In the genomic region with DNA sequence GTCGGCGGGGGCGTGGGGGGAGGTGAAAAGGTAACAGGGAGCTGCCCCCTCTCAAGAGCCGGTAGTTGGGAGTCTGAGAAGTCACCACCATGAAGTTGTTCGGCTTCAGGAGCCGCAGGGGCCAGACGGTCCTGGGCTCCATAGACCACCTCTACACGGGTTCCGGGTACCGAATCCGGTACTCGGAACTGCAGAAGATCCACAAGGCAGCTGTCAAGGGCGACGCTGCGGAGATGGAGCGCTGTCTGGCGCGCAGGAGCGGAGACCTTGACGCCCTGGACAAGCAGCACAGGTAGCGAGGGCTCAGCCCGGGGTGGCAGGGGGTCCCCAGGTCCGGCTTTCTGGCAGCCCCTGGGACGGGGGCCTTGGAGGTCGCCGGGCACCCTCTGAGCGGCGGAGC, we compare ENCODE assay signal across 8 cellular contexts. TPM values are rescaled to one million over a fixed set of nuclear protein-coding genes. Genes with fewer than 3 reads are reported as not detected.
DNase-seq lines count a peak whose midpoint lies in the region; TF ChIP-seq lines count a peak whose summit lies in the region.

No MANE protein-coding gene starts in this region.

- no peaks in the 10 kb centered on the region for H3K4me1 ChIP-seq in prostate gland (replicated peaks)

- 14% methylated on average over 13 of the region's 28 CpGs for WGBS in prostate gland

- no peaks in the 10 kb centered on the region for H3K9me3 ChIP-seq in KOPT-K1 (ENCODE audit: insufficient read depth, low read length, poor library complexity, severe bottlenecking)
- H3K9me3 ChIP-seq in prostate gland = no peaks in the 10 kb centered on the region

- peak; percentile 8 for DNase-seq in central memory CD4-positive, alpha-beta T cell
- DNase-seq in prostate gland (ENCODE audit: low spot score) (no peak), glomerular visceral epithelial cell (ENCODE audit: extremely low spot score) (no peak), NCI-H1930 (lab: John Stamatoyannopoulos, UW) (no peak), hippocampal formation (lab: John Stamatoyannopoulos, UW) (no peak), SIG-M5 treated with dmso at 0.1 percent for 504 hours (lab: John Stamatoyannopoulos, UW; ENCODE audit: unreplicated experiment) (no peak)

- H3K36me3 ChIP-seq in KOPT-K1 (ENCODE audit: insufficient read depth, low read length) = no peaks in the 10 kb centered on the region
- no peaks in the 10 kb centered on the region for H3K36me3 ChIP-seq in prostate gland

- peak overlapping the region; percentile 59 for H3K27ac ChIP-seq in KOPT-K1 (ENCODE audit: low read depth, low read length, poor library complexity, severe bottlenecking)
- H3K27ac ChIP-seq in prostate gland = no peak overlapping the region

- intact Hi-C loops in prostate gland (cut with DNase I) = no loop called here

- no peak for TF ChIP-seq CTCF in prostate gland (IDR thresholded peaks at IDR 0.05)

- H3K4me3 ChIP-seq in GM08714 (ENCODE audit: low read length) = peak overlapping the region; percentile 60
- H3K4me3 ChIP-seq in prostate gland = peak overlapping the region; percentile 39 to 44

- no peaks in the 10 kb centered on the region for H3K27me3 ChIP-seq in prostate gland (replicated peaks; ENCODE audit: insufficient read depth)

- TF ChIP-seq POLR2A in prostate gland (IDR thresholded peaks at IDR 0.05) = no peak

RNA-seq across cellular contexts. Expression of gene ZNF519, which starts 47.1 kb away (rescaled TPM):
- total RNA-seq in prostate gland = 1 to 10 TPM; 2.6 to 6.5 TPM
